In genomic region chr19:38248421-38248820, GRCh38 we compare ENCODE assay signal across 25 cellular contexts. TPM values are rescaled to one million over a fixed set of nuclear protein-coding genes. Genes with fewer than 3 reads are reported as not detected.
DNase-seq lines count a peak whose midpoint lies in the region; ATAC-seq and TF ChIP-seq lines count a peak whose summit lies in the region.
"Had no signal": no experiment of that assay in that cellular context is flagged by ENCODE, and none has a peak within 500 bp of the region (broad histone marks: within the 10 kb centered on the region; RNA-seq: fewer than 3 reads in every experiment).

No MANE protein-coding gene starts in this region.

- no peaks in the 10 kb centered on the region for H3K79me1 ChIP-seq in neuronal stem cell (ENCODE audit: low read depth, low read length)

- TF ChIP-seq CTCF in WERI-Rb-1 (IDR thresholded peaks at IDR 0.05; ENCODE audit: low read depth, low read length) (no peak), coronary artery (IDR thresholded peaks at IDR 0.05) (no peak), testis (IDR thresholded peaks at IDR 0.05) (no peak), glutamatergic neuron (IDR thresholded peaks at IDR 0.05; ENCODE audit: partially characterized antibody, unreplicated experiment) (no peak), omental fat pad (IDR thresholded peaks at IDR 0.05) (no peak)

- no peak overlapping the region for H3K18ac ChIP-seq in neuronal stem cell (ENCODE audit: low read length)

- H3K9me3 ChIP-seq in WERI-Rb-1 (ENCODE audit: severe bottlenecking) (no peaks in the 10 kb centered on the region), neuronal stem cell (replicated peaks in 1 of 2; ENCODE audit: control insufficient read depth in 2 of 2, insufficient read depth in 1 of 2, low read depth in 1 of 2, low read length in 2 of 2) (no peaks in the 10 kb centered on the region), testis (no peaks in the 10 kb centered on the region)
- H3K9me3 ChIP-seq: Caco-2, MG63, SJSA1 had no signal

- H3K9me3 Mint-ChIP-seq in glutamatergic neuron (ENCODE audit: unreplicated experiment) = peaks cover 28% of the 10 kb centered on the region
- H3K9me3 Mint-ChIP-seq: GM23338; naive thymus-derived CD8-positive, alpha-beta T cell; T-cell had no signal

- H3K36me3 ChIP-seq in WERI-Rb-1 (peaks cover 43% of the 10 kb centered on the region), neuronal stem cell (replicated peaks in 1 of 2; ENCODE audit: control insufficient read depth in 2 of 2, insufficient read depth in 2 of 2, low read length in 2 of 2) (no peaks in the 10 kb centered on the region), testis (ENCODE audit: low read depth, missing control alignments) (no peaks in the 10 kb centered on the region)
- H3K36me3 ChIP-seq: MG63, SJSA1 had no signal

- no peaks in the 10 kb centered on the region for H3K36me3 Mint-ChIP-seq in glutamatergic neuron (ENCODE audit: unreplicated experiment)
- H3K36me3 Mint-ChIP-seq: naive thymus-derived CD8-positive, alpha-beta T cell; T-cell had no signal

- no peak overlapping the region for H3K4ac ChIP-seq in neuronal stem cell (ENCODE audit: low read length)

- H3K23ac ChIP-seq in neuronal stem cell (ENCODE audit: low read depth, low read length, poor library complexity) = no peak overlapping the region

- peaks cover 24 to 28% of the 10 kb centered on the region in 2 donors for H3K4me1 ChIP-seq in neuronal stem cell (ENCODE audit: control insufficient read depth in 2 of 2, insufficient read depth in 1 of 2, low read depth in 1 of 2, low read length in 2 of 2)
- peaks cover 75% of the 10 kb centered on the region for H3K4me1 ChIP-seq in testis

- no peak overlapping the region for H2AFZ ChIP-seq in neuronal stem cell (ENCODE audit: low read length)
- H2AFZ ChIP-seq: GM23338 had no signal

- H3K27ac Mint-ChIP-seq in glutamatergic neuron (ENCODE audit: unreplicated experiment) = no peak overlapping the region
- H3K27ac Mint-ChIP-seq: activated CD8-positive, alpha-beta T cell treated with anti-CD3 and anti-CD28 coated beads, Interleukin-2, amount 10 ng/mL, durations not matched to agents 7 days and 5 days; GM23338; naive thymus-derived CD8-positive, alpha-beta T cell; T-cell had no signal

- no peak overlapping the region for H2BK120ac ChIP-seq in neuronal stem cell (ENCODE audit: low read depth, low read length)

- DNase-seq in WERI-Rb-1 = no peak
- no peak for DNase-seq in coronary artery (ENCODE audit: low spot score)
- DNase-seq in neuronal stem cell (ENCODE audit: low spot score) = no peak
- no peak for DNase-seq in testis
- no peak for DNase-seq in glutamatergic neuron
- no peak for DNase-seq in omental fat pad (ENCODE audit: low spot score)
- DNase-seq in hypothalamus (lab: John Stamatoyannopoulos, UW) = no peak
- DNase-seq: activated CD4-positive, alpha-beta T cell treated with anti-CD3 and anti-CD28 coated beads for 1 hour; activated CD8-positive, alpha-beta T cell treated with anti-CD3 and anti-CD28 coated beads, Interleukin-2, amount 10 ng/mL, durations not matched to agents 7 days and 5 days; activated gamma-delta T cell treated with Interleukin-2 at 50 U/mL for 16 hours; activated T-cell treated with anti-CD3 and anti-CD28 coated beads for 4 hours; DMS79 treated with DMSO at 0.1 percent for 48 hours; KBM-7; MG63; naive thymus-derived CD8-positive, alpha-beta T cell; NCI-H1417 treated with DMSO at 0.1 percent for 48 hours; NCI-H2107; NCI-H446 treated with DMSO at 0.1 percent for 48 hours; T-cell had no signal

- H3K14ac ChIP-seq in neuronal stem cell (ENCODE audit: low read length) = no peak overlapping the region

- H3K9ac ChIP-seq in neuronal stem cell (ENCODE audit: low read depth, low read length, poor library complexity) = no peak overlapping the region

- no peak overlapping the region for H4K91ac ChIP-seq in neuronal stem cell (ENCODE audit: low read depth, low read length, poor library complexity)

- TF ChIP-seq POLR2A in testis (IDR thresholded peaks at IDR 0.05) = no peak

- peak overlapping the region; percentile 83 for H2AK5ac ChIP-seq in neuronal stem cell (ENCODE audit: low read depth, low read length)

- H3K27me3 Mint-ChIP-seq in glutamatergic neuron (ENCODE audit: unreplicated experiment) = peaks cover 30% of the 10 kb centered on the region

- H2BK5ac ChIP-seq in neuronal stem cell (ENCODE audit: low read length) = no peak overlapping the region

- peaks cover 27% of the 10 kb centered on the region for H3K4me1 Mint-ChIP-seq in glutamatergic neuron (ENCODE audit: low read depth, unreplicated experiment)

- H3K27me3 ChIP-seq in WERI-Rb-1 (ENCODE audit: insufficient read depth, low read depth, severe bottlenecking) = no peaks in the 10 kb centered on the region
- H3K27me3 ChIP-seq in neuronal stem cell (ENCODE audit: control insufficient read depth in 3 of 3, insufficient read depth in 3 of 3, low read depth in 1 of 3, low read length in 3 of 3) = peaks cover 0 to 4% (median 1%) of the 10 kb centered on the region in 3 experiments
- H3K27me3 ChIP-seq in testis = no peaks in the 10 kb centered on the region
- H3K27me3 ChIP-seq: MG63, SJSA1 had no signal

- intact Hi-C loops in testis (cut with DNase I; ENCODE audit: low total_unique reads) = no loop called here

- H3K4me3 ChIP-seq in WERI-Rb-1 (ENCODE audit: low read depth, low read length) (no peak overlapping the region), coronary artery (no peak overlapping the region), neuronal stem cell (ENCODE audit: low read length in 2 of 2) (peak overlapping the region in 1 of 2 donors; percentile 24), testis (no peak overlapping the region)
- H3K4me3 ChIP-seq: GM23338, MG63, SJSA1 had no signal

- no peak overlapping the region for H4K8ac ChIP-seq in neuronal stem cell (ENCODE audit: low read depth, low read length)

- no peak overlapping the region for H2BK15ac ChIP-seq in neuronal stem cell (ENCODE audit: low read length)

- ATAC-seq in GM21423 (IDR thresholded peaks at IDR 0.05; ENCODE audit: unreplicated experiment) = no peak
- ATAC-seq in omental fat pad (ENCODE audit: low FRiP score) = no peak
- ATAC-seq: activated CD8-positive, alpha-beta T cell treated with anti-CD3 and anti-CD28 coated beads, Interleukin-2, amount 10 ng/mL, durations not matched to agents 7 days and 5 days; GM23338; naive thymus-derived CD8-positive, alpha-beta T cell; T-cell had no signal

- H3K4me3 Mint-ChIP-seq in glutamatergic neuron (ENCODE audit: unreplicated experiment) = no peak overlapping the region
- H3K4me3 Mint-ChIP-seq: activated CD8-positive, alpha-beta T cell treated with anti-CD3 and anti-CD28 coated beads, Interleukin-2, amount 10 ng/mL, durations not matched to agents 7 days and 5 days; GM23338; naive thymus-derived CD8-positive, alpha-beta T cell; T-cell had no signal

- H2BK12ac ChIP-seq in neuronal stem cell (ENCODE audit: low read length) = no peak overlapping the region

- H3K4me2 ChIP-seq in neuronal stem cell (ENCODE audit: insufficient read depth, low read length, poor library complexity, severe bottlenecking) = no peak overlapping the region
- H3K4me2 ChIP-seq: GM23338 had no signal

- H3K27ac ChIP-seq in WERI-Rb-1 (peak overlapping the region; percentile 33; the same call in 1 of the 2 replicates), coronary artery (peak overlapping the region; percentile 84 to 93), neuronal stem cell (replicated peaks; ENCODE audit: low read length) (no peak overlapping the region), testis (peak overlapping the region; percentile 56 to 71)
- H3K27ac ChIP-seq: SJSA1 had no signal

- WGBS in neuronal stem cell (ENCODE audit: extremely low coverage in 2 of 2, insufficient read length in 2 of 2, insufficient replicate concordance in 1 of 2), 2 donors = no CpG with 5 or more reads among the region's 7 CpGs
- WGBS in testis, 2 donors = 70 to 90% methylated on average over 4 to 6 of the region's 7 CpGs

RNA-seq across cellular contexts. Expression of gene PPP1R14A, which starts 7.8 kb away (rescaled TPM):
- 8.9 TPM for polyA plus RNA-seq in neuronal stem cell (2013, experiment 1 of 2)
- 8.3 TPM for polyA plus RNA-seq in neuronal stem cell (2013, experiment 2 of 2)
- total RNA-seq in testis (100 to 1,000 TPM; 187 to 268 TPM), glutamatergic neuron (ENCODE audit: unreplicated experiment) (327 TPM), omental fat pad (100 to 1,000 TPM in 2 of 4 donors, 10 to 100 TPM in 2; 61.8 to 258 (median 118) TPM)
- polyA plus RNA-seq in testis (ENCODE audit: insufficient read depth, low read depth, low replicate concordance) = 97.1 TPM
- total RNA-seq: activated CD8-positive, alpha-beta T cell treated with anti-CD3 and anti-CD28 coated beads, Interleukin-2, amount 10 ng/mL, durations not matched to agents 7 days and 5 days; HT-29; SJSA1 had no signal
- polyA plus RNA-seq: naive thymus-derived CD8-positive, alpha-beta T cell had no signal

RNA-seq across cellular contexts. Expression of gene SPINT2, which starts 16.0 kb away (rescaled TPM):
- polyA plus RNA-seq in neuronal stem cell (2013, experiment 1 of 2) = 42.1 TPM
- polyA plus RNA-seq in neuronal stem cell (2013, experiment 2 of 2) = 42.3 TPM
- total RNA-seq in testis (100 to 1,000 TPM; 372 to 389 TPM), glutamatergic neuron (ENCODE audit: unreplicated experiment) (78.9 TPM), omental fat pad (10 to 100 TPM; 14.3 to 30.6 (median 24.0) TPM)
- polyA plus RNA-seq in testis (ENCODE audit: insufficient read depth, low read depth, low replicate concordance) = 480 TPM
- total RNA-seq: SJSA1 had no signal

RNA-seq across cellular contexts. Expression of gene DPF1, which starts 24.4 kb away (rescaled TPM):
- 8.0 TPM for polyA plus RNA-seq in neuronal stem cell (2013, experiment 1 of 2)
- 7.2 TPM for polyA plus RNA-seq in neuronal stem cell (2013, experiment 2 of 2)
- total RNA-seq in testis (1 to 10 TPM; 4.7 to 6.4 TPM), glutamatergic neuron (ENCODE audit: unreplicated experiment) (33.8 TPM), omental fat pad (not detected)
- polyA plus RNA-seq in testis (ENCODE audit: insufficient read depth, low read depth, low replicate concordance) = 3.6 TPM
- total RNA-seq: naive thymus-derived CD8-positive, alpha-beta T cell; T-cell had no signal
- polyA plus RNA-seq: naive thymus-derived CD8-positive, alpha-beta T cell had no signal

RNA-seq across cellular contexts. Expression of gene C19orf33, which starts 55.6 kb away (rescaled TPM):
- not detected for polyA plus RNA-seq in neuronal stem cell (2013, experiment 1 of 2)
- polyA plus RNA-seq in neuronal stem cell (2013, experiment 2 of 2) = not detected
- total RNA-seq in testis (1 to 10 TPM; 1.1 to 1.7 TPM), glutamatergic neuron (ENCODE audit: unreplicated experiment) (1.1 TPM), omental fat pad (10 to 100 TPM; 28.8 to 76.9 (median 47.2) TPM)
- polyA plus RNA-seq in testis (ENCODE audit: insufficient read depth, low read depth, low replicate concordance) = 7.9 TPM
- total RNA-seq: activated CD8-positive, alpha-beta T cell treated with anti-CD3 and anti-CD28 coated beads, Interleukin-2, amount 10 ng/mL, durations not matched to agents 7 days and 5 days; osteoblast; SJSA1 had no signal

Comparison
In these comparisons a context has a peak if more than half of its experiments do, and no peak if none do; other contexts are left out.
1. RNA of gene DPF1, which starts 24.4 kb away (total RNA-seq): 33.8 TPM in glutamatergic neuron (single experiment) and 4.7 to 6.4 TPM in testis; not detected in omental fat pad; every median in the first group is over 4 times any median in the second.